In the genomic region with DNA sequence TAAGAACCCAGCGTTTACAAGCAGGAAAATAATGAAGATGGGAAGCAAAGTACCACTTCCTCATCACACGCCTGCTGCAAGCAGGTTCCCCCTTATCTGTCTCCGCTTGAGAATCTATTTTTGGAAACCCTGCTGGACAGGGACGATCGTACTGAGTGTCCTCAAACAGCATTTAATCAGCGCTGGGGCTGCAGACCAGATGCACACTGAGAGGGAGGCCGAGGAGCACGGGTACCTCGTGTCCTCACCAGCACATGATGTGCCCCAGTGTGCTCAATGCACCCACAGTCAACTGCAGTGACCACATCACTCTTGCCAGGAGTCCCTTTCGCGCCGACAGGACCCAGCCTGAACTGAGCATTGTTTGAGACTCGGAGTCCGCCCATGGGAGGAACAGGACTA, we compare ENCODE assay signal across 12 cellular contexts.
DNase-seq lines count a peak whose midpoint lies in the region; ATAC-seq, FAIRE-seq and TF ChIP-seq lines count a peak whose summit lies in the region.
"Had no signal": no experiment of that assay in that cellular context is flagged by ENCODE, and none has a peak within 500 bp of the region (broad histone marks: within the 10 kb centered on the region; RNA-seq: fewer than 3 reads in every experiment).

No MANE protein-coding gene starts in this region.

- peaks cover 5% of the 10 kb centered on the region for H3K9me3 Mint-ChIP-seq in astrocyte (ENCODE audit: unreplicated experiment)
- H3K9me3 Mint-ChIP-seq: activated B cell treated with CpG ODN at 0.5 μM for 24 hours; activated naive CD8-positive, alpha-beta T cell treated with anti-CD3 and anti-CD28 coated beads, Interleukin-2, amount 10 ng/mL, durations not matched to agents 7 days and 5 days had no signal

- no peak overlapping the region for H3K4me3 ChIP-seq in astrocyte (ENCODE audit: insufficient read depth, low read depth, low read length)
- peak overlapping the region; percentile 10 to 58 (median 34) for H3K4me3 ChIP-seq in skeletal muscle tissue (ENCODE audit: low read length in 3 of 3)
- no peak overlapping the region for H3K4me3 ChIP-seq in SJCRH30

- no peaks in the 10 kb centered on the region for H3K27me3 Mint-ChIP-seq in astrocyte (ENCODE audit: low read depth, unreplicated experiment)
- H3K27me3 Mint-ChIP-seq: activated B cell treated with CpG ODN at 0.5 μM for 24 hours had no signal

- no peak overlapping the region for H3K4me3 Mint-ChIP-seq in astrocyte (ENCODE audit: unreplicated experiment)
- H3K4me3 Mint-ChIP-seq: activated B cell treated with CpG ODN at 0.5 μM for 24 hours; activated naive CD8-positive, alpha-beta T cell treated with anti-CD3 and anti-CD28 coated beads, Interleukin-2, amount 10 ng/mL, durations not matched to agents 7 days and 5 days had no signal

- H3K36me3 ChIP-seq in astrocyte (ENCODE audit: insufficient read depth, low read length) (no peaks in the 10 kb centered on the region), skeletal muscle tissue (ENCODE audit: control insufficient read depth in 3 of 3, insufficient read depth in 3 of 3, low read length in 3 of 3) (no peaks in the 10 kb centered on the region), SJCRH30 (no peaks in the 10 kb centered on the region)

- peaks cover 7% of the 10 kb centered on the region for H3K4me1 Mint-ChIP-seq in astrocyte (ENCODE audit: low read depth, unreplicated experiment)

- H3K79me2 ChIP-seq in astrocyte (ENCODE audit: insufficient read depth, low read length): no peaks in the 10 kb centered on the region

- H3K9ac ChIP-seq in astrocyte (ENCODE audit: low read length): no peak overlapping the region
- H3K9ac ChIP-seq in skeletal muscle tissue (ENCODE audit: low read depth in 1 of 3, low read length in 3 of 3): peak overlapping the region; percentile 10 to 74 (median 52)

- H3K27ac ChIP-seq in astrocyte (ENCODE audit: low read depth, low read length) (no peak overlapping the region), layer of hippocampus (ENCODE audit: low read depth, low read length) (peak overlapping the region; percentile 95), skeletal muscle tissue (ENCODE audit: low read depth, low read length) (peak overlapping the region; percentile 64), SJCRH30 (no peak overlapping the region)

- peak overlapping the region; percentile 11 for H3K27ac Mint-ChIP-seq in astrocyte (ENCODE audit: unreplicated experiment)
- H3K27ac Mint-ChIP-seq: activated B cell treated with CpG ODN at 0.5 μM for 24 hours; activated naive CD8-positive, alpha-beta T cell treated with anti-CD3 and anti-CD28 coated beads, Interleukin-2, amount 10 ng/mL, durations not matched to agents 7 days and 5 days had no signal

- H4K20me1 ChIP-seq in astrocyte (ENCODE audit: insufficient read depth, low read length): peaks cover 24% of the 10 kb centered on the region

- H3K4me1 ChIP-seq in astrocyte (ENCODE audit: insufficient read depth, low read length): no peaks in the 10 kb centered on the region
- H3K4me1 ChIP-seq in skeletal muscle tissue (ENCODE audit: control insufficient read depth in 3 of 3, insufficient read depth in 3 of 3, low read length in 3 of 3): peaks cover 43 to 82% (median 77%) of the 10 kb centered on the region in 3 donors
- no peaks in the 10 kb centered on the region for H3K4me1 ChIP-seq in SJCRH30

- DNase-seq in MV-4-11 (lab: John Stamatoyannopoulos, UW) (peak; percentile 83), astrocyte (ENCODE audit: low read depth) (no peak), NCI-H2227 (lab: John Stamatoyannopoulos, UW; ENCODE audit: unreplicated experiment) (no peak), SJCRH30 (no peak), NCI-H69 (lab: John Stamatoyannopoulos, UW) (no peak)
- DNase-seq: activated B cell treated with CpG ODN at 0.5 μM for 24 hours; activated naive CD8-positive, alpha-beta T cell treated with anti-CD3 and anti-CD28 coated beads, Interleukin-2, amount 10 ng/mL, durations not matched to agents 7 days and 5 days; mesendoderm; NCI-H748 treated with DMSO at 0.1 percent for 48 hours had no signal

- H3K27me3 ChIP-seq in astrocyte (ENCODE audit: insufficient read depth, low read length): no peaks in the 10 kb centered on the region
- no peaks in the 10 kb centered on the region for H3K27me3 ChIP-seq in layer of hippocampus (ENCODE audit: control insufficient read depth, insufficient read depth, low read length)
- H3K27me3 ChIP-seq in skeletal muscle tissue (ENCODE audit: control insufficient read depth in 3 of 3, insufficient read depth in 3 of 3, low read length in 3 of 3): no peaks in the 10 kb centered on the region
- no peaks in the 10 kb centered on the region for H3K27me3 ChIP-seq in SJCRH30

- H2AFZ ChIP-seq in astrocyte (ENCODE audit: low read depth, low read length): no peak overlapping the region

- H3K36me3 Mint-ChIP-seq in astrocyte (ENCODE audit: low read depth, unreplicated experiment): no peaks in the 10 kb centered on the region

- H3K9me3 ChIP-seq in astrocyte (ENCODE audit: insufficient read depth, low read depth, low read length): no peaks in the 10 kb centered on the region
- no peaks in the 10 kb centered on the region for H3K9me3 ChIP-seq in skeletal muscle tissue (ENCODE audit: control insufficient read depth in 3 of 3, low read length in 3 of 3)
- H3K9me3 ChIP-seq in SJCRH30 (replicated peaks): no peaks in the 10 kb centered on the region

- no peak overlapping the region for H3K4me2 ChIP-seq in astrocyte (ENCODE audit: low read length)

- ATAC-seq in GM18907 (IDR thresholded peaks at IDR 0.05; ENCODE audit: unreplicated experiment): no peak

- no peak for TF ChIP-seq CTCF in astrocyte (IDR thresholded peaks at IDR 0.05; ENCODE audit: insufficient read depth, low read depth, low read length)

- no peak for FAIRE-seq in astrocyte (lab: Jason Lieb, UNC)

Comparison
In these comparisons a context has a peak if more than half of its experiments do, and no peak if none do; other contexts are left out.
1. H3K27ac ChIP-seq: peak in layer of hippocampus (single experiment) and skeletal muscle tissue (single experiment); none in astrocyte (single experiment) and SJCRH30 (single experiment).
2. H3K4me3 ChIP-seq: peak in skeletal muscle tissue (3 of 3); none in astrocyte (single experiment) and SJCRH30 (single experiment).